ENCODE assay signal across 1 cellular context in genomic region chr18:9926223-9926894, GRCh38.
A peak's percentile ranks its signal among the peaks of the same experiment; 100 is the strongest.
TF ChIP-seq lines count a peak whose summit lies in the region.

No MANE protein-coding gene starts in this region.

TF ChIP-seq in HepG2, 621 proteins besides CTCF, POLR2A, EP300 and RAD21:
- TF ChIP-seq, protein P1, sequence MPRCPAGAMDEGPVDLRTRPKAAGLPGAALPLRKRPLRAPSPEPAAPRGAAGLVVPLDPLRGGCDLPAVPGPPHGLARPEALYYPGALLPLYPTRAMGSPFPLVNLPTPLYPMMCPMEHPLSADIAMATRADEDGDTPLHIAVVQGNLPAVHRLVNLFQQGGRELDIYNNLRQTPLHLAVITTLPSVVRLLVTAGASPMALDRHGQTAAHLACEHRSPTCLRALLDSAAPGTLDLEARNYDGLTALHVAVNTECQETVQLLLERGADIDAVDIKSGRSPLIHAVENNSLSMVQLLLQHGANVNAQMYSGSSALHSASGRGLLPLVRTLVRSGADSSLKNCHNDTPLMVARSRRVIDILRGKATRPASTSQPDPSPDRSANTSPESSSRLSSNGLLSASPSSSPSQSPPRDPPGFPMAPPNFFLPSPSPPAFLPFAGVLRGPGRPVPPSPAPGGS (CRISPR knock-in tag; IDR thresholded peaks at IDR 0.05) = no peak
- TF ChIP-seq ZNF841 (CRISPR knock-in tag; IDR thresholded peaks at IDR 0.05; ENCODE audit: borderline replicate concordance) (peak; percentile 57; the same call in 1 of the 2 replicates), FOXA3 (CRISPR knock-in tag; IDR thresholded peaks at IDR 0.05) (0 out of 2 replicates have a peak, but pooled peaks have one; percentile 3)
